In genomic region chr3:42850263-42850662, GRCh38 we compare ENCODE assay signal across 37 cellular contexts. TPM values are rescaled to one million over a fixed set of nuclear protein-coding genes. Genes with fewer than 3 reads are reported as not detected.
"Had no signal": no experiment of that assay in that cellular context is flagged by ENCODE, and none has a peak within 500 bp of the region (broad histone marks: within the 10 kb centered on the region; RNA-seq: fewer than 3 reads in every experiment).

No MANE protein-coding gene starts in this region.

- H3K9me3 Mint-ChIP-seq: activated CD4-positive, alpha-beta memory T cell treated with anti-CD3 and anti-CD28 coated beads, Interleukin-2, amount 10 ng/mL, durations not matched to agents 7 days and 5 days; activated T-cell treated with anti-CD3 and anti-CD28 coated beads, Interleukin-2, amount 50 U/mL, for 24 hours; activated T-helper 2 cell treated with anti-CD3 and anti-CD28 coated beads, Interferon-gamma antibody, Interleukin-2, Interleukin-4, amounts not matched to agents 10 μg/mL and 5 μg/mL and 100 μg/mL, durations not matched to agents 14 hours and 24 hours and 36 hours had no signal

- H3K9me3 ChIP-seq: adrenal gland, body of pancreas, breast epithelium, Peyer's patch had no signal

- H3K36me3 Mint-ChIP-seq: IgD-negative memory B cell had no signal

- H3K27ac ChIP-seq: body of pancreas, KMS-11, Peyer's patch, WERI-Rb-1 had no signal

- DNase-seq: activated CD4-positive, alpha-beta memory T cell treated with anti-CD3 and anti-CD28 coated beads, Interleukin-2, amount 10 ng/mL, durations not matched to agents 7 days and 5 days; activated CD4-positive, alpha-beta T cell treated with anti-CD3 and anti-CD28 coated beads for 1 hour; activated CD4-positive, alpha-beta T cell treated with anti-CD3 and anti-CD28 coated beads for 48 hours; activated CD4-positive, CD25-positive, alpha-beta regulatory T cell; activated gamma-delta T cell; activated naive CD4-positive, alpha-beta T cell treated with Interleukin-2 at 50 U/mL for 16 hours; activated T-cell treated with anti-CD3 and anti-CD28 coated beads, Interleukin-2, amount 50 U/mL, for 24 hours; adrenal gland; body of pancreas; MM.1S; MV-4-11; NCI-H1092; NCI-H1436 treated with DMSO at 0.1 percent for 48 hours; NCI-H187; NCI-H2029 treated with DMSO at 0.1 percent for 48 hours; NCI-H2107; NCI-H2171; NCI-H510A; NCI-H526; NCI-H748 treated with DMSO at 0.1 percent for 48 hours; NK-92 treated with Interleukin-12 subunit alpha and Interleukin-12 subunit beta, amount 100 ng/mL, for 24 hours; PC-3; RPMI8226; SIG-M5; T1000; WERI-Rb-1 had no signal

- H3K4me3 ChIP-seq: adrenal gland, body of pancreas, breast epithelium, Peyer's patch had no signal

- H3K36me3 ChIP-seq: adrenal gland, breast epithelium, Peyer's patch, WERI-Rb-1 had no signal

- ATAC-seq: activated naive CD4-positive, alpha-beta T cell treated with anti-CD3 and anti-CD28 coated beads, Interleukin-2, amount 50 U/mL, for 72 hours; body of pancreas; PC-3 had no signal

- H3K4me3 Mint-ChIP-seq: activated CD4-positive, alpha-beta memory T cell treated with anti-CD3 and anti-CD28 coated beads, Interleukin-2, amount 10 ng/mL, durations not matched to agents 7 days and 5 days; activated T-cell treated with anti-CD3 and anti-CD28 coated beads, Interleukin-2, amount 50 U/mL, for 24 hours; IgD-negative memory B cell had no signal

- H3K27ac Mint-ChIP-seq: activated CD4-positive, alpha-beta memory T cell treated with anti-CD3 and anti-CD28 coated beads, Interleukin-2, amount 10 ng/mL, durations not matched to agents 7 days and 5 days; activated T-cell treated with anti-CD3 and anti-CD28 coated beads, Interleukin-2, amount 50 U/mL, for 24 hours; activated T-helper 2 cell treated with anti-CD3 and anti-CD28 coated beads, Interferon-gamma antibody, Interleukin-2, Interleukin-4, amounts not matched to agents 10 μg/mL and 5 μg/mL and 100 μg/mL, durations not matched to agents 14 hours and 24 hours and 36 hours; IgD-negative memory B cell had no signal

- H3K27me3 ChIP-seq: adrenal gland, body of pancreas, breast epithelium, Peyer's patch had no signal

- H3K4me1 ChIP-seq: breast epithelium, Peyer's patch had no signal

RNA-seq across cellular contexts. Expression of gene CYP8B1, which starts 25.4 kb away (rescaled TPM):
- total RNA-seq: activated CD4-positive, alpha-beta memory T cell treated with anti-CD3 and anti-CD28 coated beads, Interleukin-2, amount 10 ng/mL, durations not matched to agents 7 days and 5 days; activated CD8-positive, alpha-beta memory T cell treated with anti-CD3 and anti-CD28 coated beads for 36 hours; activated naive CD4-positive, alpha-beta T cell treated with anti-CD3 and anti-CD28 coated beads, Interleukin-2, amount 50 U/mL, for 72 hours; activated T-helper 2 cell treated with anti-CD3 and anti-CD28 coated beads, Interferon-gamma antibody, Interleukin-2, Interleukin-4, amounts not matched to agents 10 μg/mL and 5 μg/mL and 100 μg/mL, durations not matched to agents 14 hours and 24 hours and 36 hours; astrocyte; body of pancreas; breast epithelium; LHCN-M2; PC-3; Peyer's patch; T-helper 1 cell treated with Interleukin-12 subunit alpha and Interleukin-12 subunit beta and Interleukin-4 antibody, amounts not matched to agents 30 ng/mL and 1 ng/mL, for 36 hours; T-helper 2 cell treated with Interferon-gamma antibody and Interleukin-4, amounts not matched to agents 100 ng/mL and 5 ng/mL, for 36 hours had no signal
